Comparison of ENCODE assay signal across 1 cellular context in the genomic region with DNA sequence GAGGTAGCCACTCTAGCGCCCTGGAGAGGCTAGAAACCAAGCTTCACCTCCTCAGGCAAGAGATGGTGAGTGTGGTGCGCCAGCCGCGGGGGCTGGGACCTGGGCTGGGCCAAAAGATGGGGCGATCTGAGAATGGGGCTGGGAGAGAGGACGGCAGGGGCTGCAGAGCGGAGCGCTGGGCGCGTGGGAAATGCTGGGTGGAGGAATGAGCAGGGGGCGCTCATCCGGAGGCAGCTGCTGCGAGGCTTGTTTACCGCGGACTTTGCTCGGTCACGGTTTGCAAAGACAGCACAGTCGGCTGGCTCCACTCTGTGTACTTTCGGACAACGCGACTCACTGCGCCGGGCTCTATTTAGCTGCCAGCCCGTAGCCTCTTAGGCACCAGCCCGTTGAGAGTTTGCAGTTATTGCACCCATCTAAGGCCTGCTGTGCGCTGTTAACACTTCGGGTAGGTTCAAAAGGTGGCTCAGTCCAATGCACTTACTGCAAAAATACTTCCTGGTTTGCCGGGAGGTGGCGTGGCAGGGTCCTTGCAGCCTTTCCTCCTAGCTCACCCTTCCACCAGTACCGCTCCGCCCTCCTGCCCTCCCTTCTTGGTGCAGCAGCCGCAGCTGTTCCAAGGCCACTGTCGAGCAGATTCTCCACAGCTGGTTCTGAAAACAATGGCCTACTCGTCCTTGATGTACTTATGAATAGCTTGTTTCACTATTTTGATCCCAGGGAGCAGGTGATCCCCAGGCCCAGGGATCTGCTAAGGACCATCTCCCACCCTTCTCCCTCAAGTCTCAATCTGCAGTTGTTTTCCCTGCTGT.
A peak's percentile ranks its signal among the peaks of the same experiment; 100 is the strongest.
TF ChIP-seq lines count a peak whose summit lies in the region.

No MANE protein-coding gene starts in this region.

TF ChIP-seq in HEK293, 187 proteins besides CTCF, POLR2A, EP300 and RAD21 (continued from another document):
- TF ChIP-seq, protein P1, sequence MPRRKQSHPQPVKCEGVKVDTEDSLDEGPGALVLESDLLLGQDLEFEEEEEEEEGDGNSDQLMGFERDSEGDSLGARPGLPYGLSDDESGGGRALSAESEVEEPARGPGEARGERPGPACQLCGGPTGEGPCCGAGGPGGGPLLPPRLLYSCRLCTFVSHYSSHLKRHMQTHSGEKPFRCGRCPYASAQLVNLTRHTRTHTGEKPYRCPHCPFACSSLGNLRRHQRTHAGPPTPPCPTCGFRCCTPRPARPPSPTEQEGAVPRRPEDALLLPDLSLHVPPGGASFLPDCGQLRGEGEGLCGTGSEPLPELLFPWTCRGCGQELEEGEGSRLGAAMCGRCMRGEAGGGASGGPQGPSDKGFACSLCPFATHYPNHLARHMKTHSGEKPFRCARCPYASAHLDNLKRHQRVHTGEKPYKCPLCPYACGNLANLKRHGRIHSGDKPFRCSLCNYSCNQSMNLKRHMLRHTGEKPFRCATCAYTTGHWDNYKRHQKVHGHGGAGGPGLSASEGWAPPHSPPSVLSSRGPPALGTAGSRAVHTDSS (tag by site-specific recombination; IDR thresholded peaks at IDR 0.05), result no peak
- TF ChIP-seq, protein P2, sequence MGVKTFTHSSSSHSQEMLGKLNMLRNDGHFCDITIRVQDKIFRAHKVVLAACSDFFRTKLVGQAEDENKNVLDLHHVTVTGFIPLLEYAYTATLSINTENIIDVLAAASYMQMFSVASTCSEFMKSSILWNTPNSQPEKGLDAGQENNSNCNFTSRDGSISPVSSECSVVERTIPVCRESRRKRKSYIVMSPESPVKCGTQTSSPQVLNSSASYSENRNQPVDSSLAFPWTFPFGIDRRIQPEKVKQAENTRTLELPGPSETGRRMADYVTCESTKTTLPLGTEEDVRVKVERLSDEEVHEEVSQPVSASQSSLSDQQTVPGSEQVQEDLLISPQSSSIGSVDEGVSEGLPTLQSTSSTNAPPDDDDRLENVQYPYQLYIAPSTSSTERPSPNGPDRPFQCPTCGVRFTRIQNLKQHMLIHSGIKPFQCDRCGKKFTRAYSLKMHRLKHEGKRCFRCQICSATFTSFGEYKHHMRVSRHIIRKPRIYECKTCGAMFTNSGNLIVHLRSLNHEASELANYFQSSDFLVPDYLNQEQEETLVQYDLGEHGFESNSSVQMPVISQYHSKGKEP (tag by site-specific recombination; IDR thresholded peaks at IDR 0.05), result peak; percentile 91
- TF ChIP-seq ZBTB17 (tag by site-specific recombination; IDR thresholded peaks at IDR 0.05) (peak; percentile 25; the same call in 1 of the 2 replicates), ZNF202 (tag by site-specific recombination; IDR thresholded peaks at IDR 0.05; ENCODE audit: borderline replicate concordance) (no peak), ZFHX2 (tag by site-specific recombination; conservative IDR thresholded peaks at IDR 0.05) (peak; percentile 46), ZNF121 (tag by site-specific recombination; IDR thresholded peaks at IDR 0.05) (no peak), SETDB1 (IDR thresholded peaks at IDR 0.05; ENCODE audit: insufficient read length, low read length) (no peak), ZNF169 (tag by site-specific recombination; IDR thresholded peaks at IDR 0.05) (no peak), ZNF2 (tag by site-specific recombination; IDR thresholded peaks at IDR 0.05) (peak; percentile 71; the same call in 1 of the 2 replicates), SALL2 (tag by site-specific recombination; IDR thresholded peaks at IDR 0.05; ENCODE audit: borderline replicate concordance) (no peak), FEZF1 (tag by site-specific recombination; IDR thresholded peaks at IDR 0.05) (no peak), ZIC2 (tag by site-specific recombination; IDR thresholded peaks at IDR 0.05) (no peak; the same call in 1 of the 2 replicates)
- TF ChIP-seq, protein P3, sequence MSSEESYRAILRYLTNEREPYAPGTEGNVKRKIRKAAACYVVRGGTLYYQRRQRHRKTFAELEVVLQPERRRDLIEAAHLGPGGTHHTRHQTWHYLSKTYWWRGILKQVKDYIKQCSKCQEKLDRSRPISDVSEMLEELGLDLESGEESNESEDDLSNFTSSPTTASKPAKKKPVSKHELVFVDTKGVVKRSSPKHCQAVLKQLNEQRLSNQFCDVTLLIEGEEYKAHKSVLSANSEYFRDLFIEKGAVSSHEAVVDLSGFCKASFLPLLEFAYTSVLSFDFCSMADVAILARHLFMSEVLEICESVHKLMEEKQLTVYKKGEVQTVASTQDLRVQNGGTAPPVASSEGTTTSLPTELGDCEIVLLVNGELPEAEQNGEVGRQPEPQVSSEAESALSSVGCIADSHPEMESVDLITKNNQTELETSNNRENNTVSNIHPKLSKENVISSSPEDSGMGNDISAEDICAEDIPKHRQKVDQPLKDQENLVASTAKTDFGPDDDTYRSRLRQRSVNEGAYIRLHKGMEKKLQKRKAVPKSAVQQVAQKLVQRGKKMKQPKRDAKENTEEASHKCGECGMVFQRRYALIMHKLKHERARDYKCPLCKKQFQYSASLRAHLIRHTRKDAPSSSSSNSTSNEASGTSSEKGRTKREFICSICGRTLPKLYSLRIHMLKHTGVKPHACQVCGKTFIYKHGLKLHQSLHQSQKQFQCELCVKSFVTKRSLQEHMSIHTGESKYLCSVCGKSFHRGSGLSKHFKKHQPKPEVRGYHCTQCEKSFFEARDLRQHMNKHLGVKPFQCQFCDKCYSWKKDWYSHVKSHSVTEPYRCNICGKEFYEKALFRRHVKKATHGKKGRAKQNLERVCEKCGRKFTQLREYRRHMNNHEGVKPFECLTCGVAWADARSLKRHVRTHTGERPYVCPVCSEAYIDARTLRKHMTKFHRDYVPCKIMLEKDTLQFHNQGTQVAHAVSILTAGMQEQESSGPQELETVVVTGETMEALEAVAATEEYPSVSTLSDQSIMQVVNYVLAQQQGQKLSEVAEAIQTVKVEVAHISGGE (tag by site-specific recombination; conservative IDR thresholded peaks at IDR 0.05; ENCODE audit: low read depth), result peak; percentile 51
- TF ChIP-seq, protein P4, sequence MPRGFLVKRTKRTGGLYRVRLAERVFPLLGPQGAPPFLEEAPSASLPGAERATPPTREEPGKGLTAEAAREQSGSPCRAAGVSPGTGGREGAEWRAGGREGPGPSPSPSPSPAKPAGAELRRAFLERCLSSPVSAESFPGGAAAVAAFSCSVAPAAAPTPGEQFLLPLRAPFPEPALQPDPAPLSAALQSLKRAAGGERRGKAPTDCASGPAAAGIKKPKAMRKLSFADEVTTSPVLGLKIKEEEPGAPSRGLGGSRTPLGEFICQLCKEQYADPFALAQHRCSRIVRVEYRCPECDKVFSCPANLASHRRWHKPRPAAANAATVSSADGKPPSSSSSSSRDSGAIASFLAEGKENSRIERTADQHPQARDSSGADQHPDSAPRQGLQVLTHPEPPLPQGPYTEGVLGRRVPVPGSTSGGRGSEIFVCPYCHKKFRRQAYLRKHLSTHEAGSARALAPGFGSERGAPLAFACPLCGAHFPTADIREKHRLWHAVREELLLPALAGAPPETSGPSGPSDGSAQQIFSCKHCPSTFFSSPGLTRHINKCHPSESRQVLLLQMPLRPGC (tag by site-specific recombination; IDR thresholded peaks at IDR 0.05), result no peak
